1 cellular context compared by ENCODE assay signal in the genomic region with DNA sequence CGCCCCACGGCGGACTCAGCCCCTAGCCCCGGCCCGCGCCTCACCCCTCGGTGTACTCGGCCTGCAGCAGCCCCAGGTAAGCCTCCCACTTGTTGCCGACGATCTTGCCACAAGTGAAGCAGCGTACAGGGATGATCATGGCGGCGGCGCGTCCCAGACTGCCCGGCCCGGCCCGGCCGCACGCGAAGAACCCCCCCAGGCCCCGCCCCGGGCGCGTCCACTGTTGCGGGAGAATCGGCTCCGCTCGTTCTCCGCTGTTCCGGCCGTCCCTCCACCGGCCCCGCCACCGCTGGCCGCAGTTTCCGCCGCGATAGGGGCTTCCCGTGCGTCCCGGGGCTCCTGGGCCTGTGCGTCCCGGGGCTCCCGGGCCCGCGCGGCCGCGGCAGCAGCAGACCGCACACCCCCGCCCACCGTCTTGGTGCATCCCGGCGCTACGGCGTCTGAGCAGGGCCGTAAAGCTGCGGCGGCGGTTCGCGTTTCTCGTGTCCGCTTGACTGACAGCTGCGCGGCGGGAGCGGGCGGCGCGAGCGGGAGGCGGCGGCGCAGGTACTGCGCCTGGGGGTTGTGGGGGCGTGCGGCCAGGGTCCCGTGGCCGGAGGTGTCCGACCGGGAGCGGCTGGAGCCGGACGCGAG.
TF ChIP-seq lines count a peak whose summit lies in the region.

A gene (minus strand): TSS at position 160 of the 633 bp plus-strand sequence. CDS start 21 bp downstream, at position 139.
A gene with protein sequence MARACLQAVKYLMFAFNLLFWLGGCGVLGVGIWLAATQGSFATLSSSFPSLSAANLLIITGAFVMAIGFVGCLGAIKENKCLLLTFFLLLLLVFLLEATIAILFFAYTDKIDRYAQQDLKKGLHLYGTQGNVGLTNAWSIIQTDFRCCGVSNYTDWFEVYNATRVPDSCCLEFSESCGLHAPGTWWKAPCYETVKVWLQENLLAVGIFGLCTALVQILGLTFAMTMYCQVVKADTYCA (plus strand): TSS at position 483 of the 633 bp plus-strand sequence. CDS start 7,453 bp downstream, outside the sequence.

TF ChIP-seq in K562, 482 proteins besides CTCF, POLR2A, EP300 and RAD21 (continued from another document and continues in another):
- TF ChIP-seq, protein P1, sequence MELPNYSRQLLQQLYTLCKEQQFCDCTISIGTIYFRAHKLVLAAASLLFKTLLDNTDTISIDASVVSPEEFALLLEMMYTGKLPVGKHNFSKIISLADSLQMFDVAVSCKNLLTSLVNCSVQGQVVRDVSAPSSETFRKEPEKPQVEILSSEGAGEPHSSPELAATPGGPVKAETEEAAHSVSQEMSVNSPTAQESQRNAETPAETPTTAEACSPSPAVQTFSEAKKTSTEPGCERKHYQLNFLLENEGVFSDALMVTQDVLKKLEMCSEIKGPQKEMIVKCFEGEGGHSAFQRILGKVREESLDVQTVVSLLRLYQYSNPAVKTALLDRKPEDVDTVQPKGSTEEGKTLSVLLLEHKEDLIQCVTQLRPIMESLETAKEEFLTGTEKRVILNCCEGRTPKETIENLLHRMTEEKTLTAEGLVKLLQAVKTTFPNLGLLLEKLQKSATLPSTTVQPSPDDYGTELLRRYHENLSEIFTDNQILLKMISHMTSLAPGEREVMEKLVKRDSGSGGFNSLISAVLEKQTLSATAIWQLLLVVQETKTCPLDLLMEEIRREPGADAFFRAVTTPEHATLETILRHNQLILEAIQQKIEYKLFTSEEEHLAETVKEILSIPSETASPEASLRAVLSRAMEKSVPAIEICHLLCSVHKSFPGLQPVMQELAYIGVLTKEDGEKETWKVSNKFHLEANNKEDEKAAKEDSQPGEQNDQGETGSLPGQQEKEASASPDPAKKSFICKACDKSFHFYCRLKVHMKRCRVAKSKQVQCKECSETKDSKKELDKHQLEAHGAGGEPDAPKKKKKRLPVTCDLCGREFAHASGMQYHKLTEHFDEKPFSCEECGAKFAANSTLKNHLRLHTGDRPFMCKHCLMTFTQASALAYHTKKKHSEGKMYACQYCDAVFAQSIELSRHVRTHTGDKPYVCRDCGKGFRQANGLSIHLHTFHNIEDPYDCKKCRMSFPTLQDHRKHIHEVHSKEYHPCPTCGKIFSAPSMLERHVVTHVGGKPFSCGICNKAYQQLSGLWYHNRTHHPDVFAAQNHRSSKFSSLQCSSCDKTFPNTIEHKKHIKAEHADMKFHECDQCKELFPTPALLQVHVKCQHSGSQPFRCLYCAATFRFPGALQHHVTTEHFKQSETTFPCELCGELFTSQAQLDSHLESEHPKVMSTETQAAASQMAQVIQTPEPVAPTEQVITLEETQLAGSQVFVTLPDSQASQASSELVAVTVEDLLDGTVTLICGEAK (IDR thresholded peaks at IDR 0.05) = peak; percentile 49; the same call in 1 of the 2 replicates
- TF ChIP-seq, protein P1 (CRISPR knock-in tag; IDR thresholded peaks at IDR 0.05) = no peak
- no peak for TF ChIP-seq ZNF507 (tag; conservative IDR thresholded peaks at IDR 0.05)
- TF ChIP-seq, protein P2, sequence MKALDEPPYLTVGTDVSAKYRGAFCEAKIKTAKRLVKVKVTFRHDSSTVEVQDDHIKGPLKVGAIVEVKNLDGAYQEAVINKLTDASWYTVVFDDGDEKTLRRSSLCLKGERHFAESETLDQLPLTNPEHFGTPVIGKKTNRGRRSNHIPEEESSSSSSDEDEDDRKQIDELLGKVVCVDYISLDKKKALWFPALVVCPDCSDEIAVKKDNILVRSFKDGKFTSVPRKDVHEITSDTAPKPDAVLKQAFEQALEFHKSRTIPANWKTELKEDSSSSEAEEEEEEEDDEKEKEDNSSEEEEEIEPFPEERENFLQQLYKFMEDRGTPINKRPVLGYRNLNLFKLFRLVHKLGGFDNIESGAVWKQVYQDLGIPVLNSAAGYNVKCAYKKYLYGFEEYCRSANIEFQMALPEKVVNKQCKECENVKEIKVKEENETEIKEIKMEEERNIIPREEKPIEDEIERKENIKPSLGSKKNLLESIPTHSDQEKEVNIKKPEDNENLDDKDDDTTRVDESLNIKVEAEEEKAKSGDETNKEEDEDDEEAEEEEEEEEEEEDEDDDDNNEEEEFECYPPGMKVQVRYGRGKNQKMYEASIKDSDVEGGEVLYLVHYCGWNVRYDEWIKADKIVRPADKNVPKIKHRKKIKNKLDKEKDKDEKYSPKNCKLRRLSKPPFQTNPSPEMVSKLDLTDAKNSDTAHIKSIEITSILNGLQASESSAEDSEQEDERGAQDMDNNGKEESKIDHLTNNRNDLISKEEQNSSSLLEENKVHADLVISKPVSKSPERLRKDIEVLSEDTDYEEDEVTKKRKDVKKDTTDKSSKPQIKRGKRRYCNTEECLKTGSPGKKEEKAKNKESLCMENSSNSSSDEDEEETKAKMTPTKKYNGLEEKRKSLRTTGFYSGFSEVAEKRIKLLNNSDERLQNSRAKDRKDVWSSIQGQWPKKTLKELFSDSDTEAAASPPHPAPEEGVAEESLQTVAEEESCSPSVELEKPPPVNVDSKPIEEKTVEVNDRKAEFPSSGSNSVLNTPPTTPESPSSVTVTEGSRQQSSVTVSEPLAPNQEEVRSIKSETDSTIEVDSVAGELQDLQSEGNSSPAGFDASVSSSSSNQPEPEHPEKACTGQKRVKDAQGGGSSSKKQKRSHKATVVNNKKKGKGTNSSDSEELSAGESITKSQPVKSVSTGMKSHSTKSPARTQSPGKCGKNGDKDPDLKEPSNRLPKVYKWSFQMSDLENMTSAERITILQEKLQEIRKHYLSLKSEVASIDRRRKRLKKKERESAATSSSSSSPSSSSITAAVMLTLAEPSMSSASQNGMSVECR (CRISPR knock-in tag; IDR thresholded peaks at IDR 0.05) = peak; percentile 97
- peak; percentile 92 to 100 for TF ChIP-seq NONO (IDR thresholded peaks at IDR 0.05; ENCODE audit: low read depth in 2 of 2, low read length in 1 of 2)
- TF ChIP-seq CXXC5 (CRISPR knock-in tag; IDR thresholded peaks at IDR 0.05) = peak; percentile 98
- TF ChIP-seq ZNF263 (CRISPR knock-in tag; IDR thresholded peaks at IDR 0.05; ENCODE audit: borderline replicate concordance) = no peak; the same call in 1 of the 2 replicates
- TF ChIP-seq, protein P3, sequence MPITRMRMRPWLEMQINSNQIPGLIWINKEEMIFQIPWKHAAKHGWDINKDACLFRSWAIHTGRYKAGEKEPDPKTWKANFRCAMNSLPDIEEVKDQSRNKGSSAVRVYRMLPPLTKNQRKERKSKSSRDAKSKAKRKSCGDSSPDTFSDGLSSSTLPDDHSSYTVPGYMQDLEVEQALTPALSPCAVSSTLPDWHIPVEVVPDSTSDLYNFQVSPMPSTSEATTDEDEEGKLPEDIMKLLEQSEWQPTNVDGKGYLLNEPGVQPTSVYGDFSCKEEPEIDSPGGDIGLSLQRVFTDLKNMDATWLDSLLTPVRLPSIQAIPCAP (CRISPR knock-in tag; IDR thresholded peaks at IDR 0.05; ENCODE audit: borderline replicate concordance) = no peak
- TF ChIP-seq, protein P4, sequence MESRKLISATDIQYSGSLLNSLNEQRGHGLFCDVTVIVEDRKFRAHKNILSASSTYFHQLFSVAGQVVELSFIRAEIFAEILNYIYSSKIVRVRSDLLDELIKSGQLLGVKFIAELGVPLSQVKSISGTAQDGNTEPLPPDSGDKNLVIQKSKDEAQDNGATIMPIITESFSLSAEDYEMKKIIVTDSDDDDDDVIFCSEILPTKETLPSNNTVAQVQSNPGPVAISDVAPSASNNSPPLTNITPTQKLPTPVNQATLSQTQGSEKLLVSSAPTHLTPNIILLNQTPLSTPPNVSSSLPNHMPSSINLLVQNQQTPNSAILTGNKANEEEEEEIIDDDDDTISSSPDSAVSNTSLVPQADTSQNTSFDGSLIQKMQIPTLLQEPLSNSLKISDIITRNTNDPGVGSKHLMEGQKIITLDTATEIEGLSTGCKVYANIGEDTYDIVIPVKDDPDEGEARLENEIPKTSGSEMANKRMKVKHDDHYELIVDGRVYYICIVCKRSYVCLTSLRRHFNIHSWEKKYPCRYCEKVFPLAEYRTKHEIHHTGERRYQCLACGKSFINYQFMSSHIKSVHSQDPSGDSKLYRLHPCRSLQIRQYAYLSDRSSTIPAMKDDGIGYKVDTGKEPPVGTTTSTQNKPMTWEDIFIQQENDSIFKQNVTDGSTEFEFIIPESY (CRISPR knock-in tag; IDR thresholded peaks at IDR 0.05) = peak; percentile 80
- TF ChIP-seq POLR2H (tag; IDR thresholded peaks at IDR 0.05; ENCODE audit: low read depth) = peak; percentile 96
- TF ChIP-seq, protein P5, sequence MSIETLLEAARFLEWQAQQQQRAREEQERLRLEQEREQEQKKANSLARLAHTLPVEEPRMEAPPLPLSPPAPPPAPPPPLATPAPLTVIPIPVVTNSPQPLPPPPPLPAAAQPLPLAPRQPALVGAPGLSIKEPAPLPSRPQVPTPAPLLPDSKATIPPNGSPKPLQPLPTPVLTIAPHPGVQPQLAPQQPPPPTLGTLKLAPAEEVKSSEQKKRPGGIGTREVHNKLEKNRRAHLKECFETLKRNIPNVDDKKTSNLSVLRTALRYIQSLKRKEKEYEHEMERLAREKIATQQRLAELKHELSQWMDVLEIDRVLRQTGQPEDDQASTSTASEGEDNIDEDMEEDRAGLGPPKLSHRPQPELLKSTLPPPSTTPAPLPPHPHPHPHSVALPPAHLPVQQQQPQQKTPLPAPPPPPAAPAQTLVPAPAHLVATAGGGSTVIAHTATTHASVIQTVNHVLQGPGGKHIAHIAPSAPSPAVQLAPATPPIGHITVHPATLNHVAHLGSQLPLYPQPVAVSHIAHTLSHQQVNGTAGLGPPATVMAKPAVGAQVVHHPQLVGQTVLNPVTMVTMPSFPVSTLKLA (conservative IDR thresholded peaks at IDR 0.05) = peak; percentile 59 to 87
- TF ChIP-seq HIVEP1 (CRISPR knock-in tag; IDR thresholded peaks at IDR 0.05) = 0 out of 2 replicates have a peak, but pooled peaks have one; percentile 38
- peak; percentile 99 for TF ChIP-seq POLR2G (IDR thresholded peaks at IDR 0.05; ENCODE audit: low read depth, low read length)
- peak in 1 of 2 experiments; percentile 73; a peak in 2 of 4 replicates for TF ChIP-seq TRIM24 (IDR thresholded peaks at IDR 0.05)
- peak; percentile 44; the same call in 1 of the 2 replicates for TF ChIP-seq PML (IDR thresholded peaks at IDR 0.05; ENCODE audit: low read length)
- peak; percentile 96 for TF ChIP-seq CTBP1 (IDR thresholded peaks at IDR 0.05; ENCODE audit: borderline replicate concordance)
- TF ChIP-seq RFX1 (IDR thresholded peaks at IDR 0.05) = no peak
- TF ChIP-seq CREB1 (IDR thresholded peaks at IDR 0.05) = peak; percentile 33
- TF ChIP-seq CREB1 (CRISPR knock-in tag; IDR thresholded peaks at IDR 0.05) = peak; percentile 61
- TF ChIP-seq BMI1 (IDR thresholded peaks at IDR 0.05; ENCODE audit: low read length) = no peak
- 0 out of 2 replicates have a peak, but pooled peaks have one; percentile 58 for TF ChIP-seq SREBF1 (IDR thresholded peaks at IDR 0.05; ENCODE audit: borderline replicate concordance, low read depth, low read length)
- TF ChIP-seq JUN (IDR thresholded peaks at IDR 0.05; ENCODE audit: borderline replicate concordance, low read depth, low read length) = peak; percentile 33; the same call in 1 of the 2 replicates
- TF ChIP-seq JUN (CRISPR knock-in tag; IDR thresholded peaks at IDR 0.05; ENCODE audit: borderline replicate concordance) = no peak
- 0 out of 2 replicates have a peak, but pooled peaks have one; percentile 54 for TF ChIP-seq ZNF431 (CRISPR knock-in tag; IDR thresholded peaks at IDR 0.05)
- TF ChIP-seq POU5F1 (IDR thresholded peaks at IDR 0.05; ENCODE audit: borderline replicate concordance, low read depth, low read length, partially characterized antibody) = peak; percentile 92
- TF ChIP-seq POLR2AphosphoS2 (IDR thresholded peaks at IDR 0.05; ENCODE audit: low read length) = peak; percentile 84; the same call in 1 of the 2 replicates
- peak; percentile 50; the same call in 1 of the 2 replicates for TF ChIP-seq SOX6 (IDR thresholded peaks at IDR 0.05)
- peak; percentile 73 for TF ChIP-seq CCNT2 (IDR thresholded peaks at IDR 0.05; ENCODE audit: borderline replicate concordance, extremely low read depth, insufficient read length, low read depth, low read length)
- TF ChIP-seq ZC3H4 (CRISPR knock-in tag; IDR thresholded peaks at IDR 0.05; ENCODE audit: borderline replicate concordance) = no peak
- TF ChIP-seq, protein P6, sequence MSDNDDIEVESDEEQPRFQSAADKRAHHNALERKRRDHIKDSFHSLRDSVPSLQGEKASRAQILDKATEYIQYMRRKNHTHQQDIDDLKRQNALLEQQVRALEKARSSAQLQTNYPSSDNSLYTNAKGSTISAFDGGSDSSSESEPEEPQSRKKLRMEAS (CRISPR knock-in tag; IDR thresholded peaks at IDR 0.05) = peak; percentile 84
- no peak for TF ChIP-seq RUNX1 (IDR thresholded peaks at IDR 0.05; ENCODE audit: low read depth)
- TF ChIP-seq SAP30 (IDR thresholded peaks at IDR 0.05; ENCODE audit: borderline replicate concordance, insufficient read depth, low read depth, low read length, poor library complexity, severe bottlenecking) = peak; percentile 89
- TF ChIP-seq MXI1 (IDR thresholded peaks at IDR 0.05; ENCODE audit: low read depth, low read length) = peak; percentile 90
- no peak for TF ChIP-seq SRSF7 (optimal IDR thresholded peaks at IDR 0.05; ENCODE audit: low read depth, low read length)
- no peak for TF ChIP-seq RBM15 (IDR thresholded peaks at IDR 0.05; ENCODE audit: insufficient read depth, low read length)
- TF ChIP-seq ERF (CRISPR knock-in tag; IDR thresholded peaks at IDR 0.05) = peak; percentile 92; the same call in 1 of the 2 replicates
- peak; percentile 89 for TF ChIP-seq TARDBP (IDR thresholded peaks at IDR 0.05)
